16 cellular contexts compared by ENCODE assay signal in genomic region chr2:233646033-233646432, GRCh38. TPM values are rescaled to one million over a fixed set of nuclear protein-coding genes. Genes with fewer than 3 reads are reported as not detected.
"Had no signal": no experiment of that assay in that cellular context is flagged by ENCODE, and none has a peak within 500 bp of the region (broad histone marks: within the 10 kb centered on the region; RNA-seq: fewer than 3 reads in every experiment).

No MANE protein-coding gene starts in this region.

RNA-seq across cellular contexts. Expression of gene UGT1A10, which starts 9.8 kb away (rescaled TPM):
- total RNA-seq: activated CD4-positive, alpha-beta memory T cell treated with anti-CD3 and anti-CD28 coated beads, Interleukin-2, amount 10 ng/mL, durations not matched to agents 7 days and 5 days; activated CD4-positive, alpha-beta T cell treated with anti-CD3 and anti-CD28 coated beads for 36 hours; activated CD4-positive, alpha-beta T cell treated with anti-CD3 and anti-CD28 coated beads, Interleukin-2, amount 10 ng/mL, durations not matched to agents 7 days and 5 days; activated CD8-positive, alpha-beta memory T cell treated with anti-CD3 and anti-CD28 coated beads, Interleukin-2, amount 10 ng/mL, durations not matched to agents 7 days and 5 days; activated CD8-positive, alpha-beta T cell treated with anti-CD3 and anti-CD28 coated beads, Interleukin-2, amount 10 ng/mL, durations not matched to agents 7 days and 5 days; activated naive CD8-positive, alpha-beta T cell treated with anti-CD3 and anti-CD28 coated beads, Interleukin-2, amount 10 ng/mL, durations not matched to agents 7 days and 5 days; activated T-helper 2 cell treated with anti-CD3 and anti-CD28 coated beads, Interferon-gamma antibody, Interleukin-2, Interleukin-4, amounts not matched to agents 10 μg/mL and 5 μg/mL and 100 μg/mL, durations not matched to agents 14 hours and 24 hours and 36 hours; ascending aorta; bronchial epithelial cell; cardiac muscle cell; chondrocyte; T-helper 1 cell treated with Interleukin-12 subunit alpha and Interleukin-12 subunit beta and Interleukin-4 antibody, amounts not matched to agents 30 ng/mL and 1 ng/mL, for 36 hours; T-helper 17 cell; T-helper 2 cell treated with Interferon-gamma antibody and Interleukin-4, amounts not matched to agents 100 ng/mL and 5 ng/mL, for 36 hours; WTC11 had no signal
- polyA plus RNA-seq: cardiac muscle cell had no signal

RNA-seq across cellular contexts. Expression of gene UGT1A9, which starts 25.7 kb away (rescaled TPM):
- total RNA-seq: activated CD4-positive, alpha-beta memory T cell treated with anti-CD3 and anti-CD28 coated beads, Interleukin-2, amount 10 ng/mL, durations not matched to agents 7 days and 5 days; activated CD4-positive, alpha-beta T cell treated with anti-CD3 and anti-CD28 coated beads for 36 hours; activated CD4-positive, alpha-beta T cell treated with anti-CD3 and anti-CD28 coated beads, Interleukin-2, amount 10 ng/mL, durations not matched to agents 7 days and 5 days; activated CD8-positive, alpha-beta memory T cell treated with anti-CD3 and anti-CD28 coated beads, Interleukin-2, amount 10 ng/mL, durations not matched to agents 7 days and 5 days; activated CD8-positive, alpha-beta T cell treated with anti-CD3 and anti-CD28 coated beads, Interleukin-2, amount 10 ng/mL, durations not matched to agents 7 days and 5 days; activated naive CD8-positive, alpha-beta T cell treated with anti-CD3 and anti-CD28 coated beads, Interleukin-2, amount 10 ng/mL, durations not matched to agents 7 days and 5 days; activated T-helper 2 cell treated with anti-CD3 and anti-CD28 coated beads, Interferon-gamma antibody, Interleukin-2, Interleukin-4, amounts not matched to agents 10 μg/mL and 5 μg/mL and 100 μg/mL, durations not matched to agents 14 hours and 24 hours and 36 hours; ascending aorta; cardiac muscle cell; T-helper 1 cell treated with Interleukin-12 subunit alpha and Interleukin-12 subunit beta and Interleukin-4 antibody, amounts not matched to agents 30 ng/mL and 1 ng/mL, for 36 hours; T-helper 17 cell; T-helper 2 cell treated with Interferon-gamma antibody and Interleukin-4, amounts not matched to agents 100 ng/mL and 5 ng/mL, for 36 hours; WTC11 had no signal
- polyA plus RNA-seq: adipose tissue, cardiac muscle cell had no signal

RNA-seq across cellular contexts. Expression of gene UGT1A8, which starts 28.6 kb away (rescaled TPM):
- total RNA-seq: activated CD4-positive, alpha-beta memory T cell treated with anti-CD3 and anti-CD28 coated beads, Interleukin-2, amount 10 ng/mL, durations not matched to agents 7 days and 5 days; activated CD4-positive, alpha-beta T cell treated with anti-CD3 and anti-CD28 coated beads for 36 hours; activated CD4-positive, alpha-beta T cell treated with anti-CD3 and anti-CD28 coated beads, Interleukin-2, amount 10 ng/mL, durations not matched to agents 7 days and 5 days; activated CD8-positive, alpha-beta memory T cell treated with anti-CD3 and anti-CD28 coated beads, Interleukin-2, amount 10 ng/mL, durations not matched to agents 7 days and 5 days; activated CD8-positive, alpha-beta T cell treated with anti-CD3 and anti-CD28 coated beads, Interleukin-2, amount 10 ng/mL, durations not matched to agents 7 days and 5 days; activated naive CD8-positive, alpha-beta T cell treated with anti-CD3 and anti-CD28 coated beads, Interleukin-2, amount 10 ng/mL, durations not matched to agents 7 days and 5 days; activated T-helper 2 cell treated with anti-CD3 and anti-CD28 coated beads, Interferon-gamma antibody, Interleukin-2, Interleukin-4, amounts not matched to agents 10 μg/mL and 5 μg/mL and 100 μg/mL, durations not matched to agents 14 hours and 24 hours and 36 hours; ascending aorta; cardiac muscle cell; chondrocyte; T-helper 1 cell treated with Interleukin-12 subunit alpha and Interleukin-12 subunit beta and Interleukin-4 antibody, amounts not matched to agents 30 ng/mL and 1 ng/mL, for 36 hours; T-helper 17 cell; T-helper 2 cell treated with Interferon-gamma antibody and Interleukin-4, amounts not matched to agents 100 ng/mL and 5 ng/mL, for 36 hours had no signal
- polyA plus RNA-seq: adipose tissue, cardiac muscle cell had no signal

RNA-seq across cellular contexts. Expression of gene UGT1A7, which starts 35.7 kb away (rescaled TPM):
- total RNA-seq: activated CD4-positive, alpha-beta memory T cell treated with anti-CD3 and anti-CD28 coated beads, Interleukin-2, amount 10 ng/mL, durations not matched to agents 7 days and 5 days; activated CD4-positive, alpha-beta T cell treated with anti-CD3 and anti-CD28 coated beads for 36 hours; activated CD4-positive, alpha-beta T cell treated with anti-CD3 and anti-CD28 coated beads, Interleukin-2, amount 10 ng/mL, durations not matched to agents 7 days and 5 days; activated CD8-positive, alpha-beta memory T cell treated with anti-CD3 and anti-CD28 coated beads, Interleukin-2, amount 10 ng/mL, durations not matched to agents 7 days and 5 days; activated CD8-positive, alpha-beta T cell treated with anti-CD3 and anti-CD28 coated beads, Interleukin-2, amount 10 ng/mL, durations not matched to agents 7 days and 5 days; activated naive CD8-positive, alpha-beta T cell treated with anti-CD3 and anti-CD28 coated beads, Interleukin-2, amount 10 ng/mL, durations not matched to agents 7 days and 5 days; activated T-helper 2 cell treated with anti-CD3 and anti-CD28 coated beads, Interferon-gamma antibody, Interleukin-2, Interleukin-4, amounts not matched to agents 10 μg/mL and 5 μg/mL and 100 μg/mL, durations not matched to agents 14 hours and 24 hours and 36 hours; ascending aorta; cardiac muscle cell; T-helper 1 cell treated with Interleukin-12 subunit alpha and Interleukin-12 subunit beta and Interleukin-4 antibody, amounts not matched to agents 30 ng/mL and 1 ng/mL, for 36 hours; T-helper 17 cell; T-helper 2 cell treated with Interferon-gamma antibody and Interleukin-4, amounts not matched to agents 100 ng/mL and 5 ng/mL, for 36 hours; WTC11 had no signal
- polyA plus RNA-seq: adipose tissue, cardiac muscle cell had no signal

RNA-seq across cellular contexts. Expression of gene UGT1A6, which starts 46.7 kb away (rescaled TPM):
- total RNA-seq: activated CD4-positive, alpha-beta memory T cell treated with anti-CD3 and anti-CD28 coated beads, Interleukin-2, amount 10 ng/mL, durations not matched to agents 7 days and 5 days; activated CD4-positive, alpha-beta T cell treated with anti-CD3 and anti-CD28 coated beads for 36 hours; activated CD4-positive, alpha-beta T cell treated with anti-CD3 and anti-CD28 coated beads, Interleukin-2, amount 10 ng/mL, durations not matched to agents 7 days and 5 days; activated CD8-positive, alpha-beta memory T cell treated with anti-CD3 and anti-CD28 coated beads, Interleukin-2, amount 10 ng/mL, durations not matched to agents 7 days and 5 days; activated CD8-positive, alpha-beta T cell treated with anti-CD3 and anti-CD28 coated beads, Interleukin-2, amount 10 ng/mL, durations not matched to agents 7 days and 5 days; activated naive CD8-positive, alpha-beta T cell treated with anti-CD3 and anti-CD28 coated beads, Interleukin-2, amount 10 ng/mL, durations not matched to agents 7 days and 5 days; activated T-helper 2 cell treated with anti-CD3 and anti-CD28 coated beads, Interferon-gamma antibody, Interleukin-2, Interleukin-4, amounts not matched to agents 10 μg/mL and 5 μg/mL and 100 μg/mL, durations not matched to agents 14 hours and 24 hours and 36 hours; cardiac muscle cell; T-helper 1 cell treated with Interleukin-12 subunit alpha and Interleukin-12 subunit beta and Interleukin-4 antibody, amounts not matched to agents 30 ng/mL and 1 ng/mL, for 36 hours; T-helper 17 cell; T-helper 2 cell treated with Interferon-gamma antibody and Interleukin-4, amounts not matched to agents 100 ng/mL and 5 ng/mL, for 36 hours; WTC11 had no signal
- polyA plus RNA-seq: cardiac muscle cell had no signal
